Comparison of ENCODE assay signal across 8 cellular contexts in the genomic region with DNA sequence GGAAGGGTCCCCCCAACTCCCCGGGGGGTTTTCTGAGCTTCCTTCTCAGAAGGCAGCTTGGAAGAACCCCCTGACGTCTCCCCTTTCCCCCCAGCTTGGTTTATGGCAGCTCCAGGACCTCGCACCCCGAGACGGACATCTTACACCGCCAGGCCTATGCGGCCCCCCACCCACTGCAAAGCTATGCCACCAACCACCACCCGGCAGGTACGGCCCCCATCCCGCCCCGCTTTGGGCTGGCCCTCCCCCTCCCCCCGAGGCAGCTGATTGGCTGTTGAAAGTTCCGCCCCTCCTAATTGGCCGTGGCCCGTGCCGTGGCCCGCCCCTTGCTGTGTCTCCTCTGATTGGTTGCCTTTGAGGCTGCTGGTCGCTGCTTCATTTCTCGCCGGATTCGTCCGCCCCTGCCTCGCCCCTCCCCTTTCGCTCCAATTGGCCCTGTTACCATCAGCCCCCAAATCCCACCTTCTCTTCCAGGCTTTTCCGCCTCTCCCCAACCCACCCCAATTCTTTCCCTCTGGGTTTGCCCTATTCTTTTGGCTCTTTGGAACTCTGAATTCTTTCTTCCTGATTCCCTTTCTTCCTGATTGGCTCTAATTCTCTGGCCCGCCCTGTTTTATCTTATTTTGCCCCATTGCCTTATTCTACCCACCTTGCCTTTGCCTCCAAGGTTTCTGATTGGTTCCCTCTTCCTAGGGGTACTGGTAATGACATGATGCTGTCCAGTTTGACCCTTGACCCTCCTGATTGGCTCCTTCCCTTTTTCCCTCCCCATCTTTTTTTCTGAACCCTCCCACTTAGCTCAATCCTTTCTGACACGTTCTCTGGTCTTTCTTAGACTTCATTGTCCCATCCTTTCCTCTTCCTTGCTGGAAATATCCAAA. TPM values are rescaled to one million over a fixed set of nuclear protein-coding genes. Genes with fewer than 3 reads are reported as not detected.
DNase-seq lines count a peak whose midpoint lies in the region; ATAC-seq and TF ChIP-seq lines count a peak whose summit lies in the region.

No MANE protein-coding gene starts in this region.

- ATAC-seq in GM18867 (IDR thresholded peaks at IDR 0.05; ENCODE audit: unreplicated experiment) (peak; percentile 51), HG03469 (IDR thresholded peaks at IDR 0.05; ENCODE audit: unreplicated experiment) (peak; percentile 42), mucosa of descending colon (peak; percentile 70)

- H3K27ac ChIP-seq in OCI-LY1 (ENCODE audit: low read depth, low read length, poor library complexity, severe bottlenecking), result peak overlapping the region; percentile 88
- H3K27ac ChIP-seq in epithelial cell of prostate, result peak overlapping the region; percentile 88

- peaks cover 5% of the 10 kb centered on the region; the same call in 1 of the 2 replicates for H3K79me2 ChIP-seq in OCI-LY1 (ENCODE audit: insufficient read depth, low read length)

- no peaks in the 10 kb centered on the region for H3K9me2 ChIP-seq in OCI-LY1 (ENCODE audit: low read depth, low read length)

- H3K27me3 ChIP-seq in OCI-LY1 (ENCODE audit: insufficient read depth, low read length), result no peaks in the 10 kb centered on the region

- peak overlapping the region; percentile 85; the same call in 1 of the 2 replicates for H3K9ac ChIP-seq in OCI-LY1 (ENCODE audit: low read length)

- H3F3A ChIP-seq in OCI-LY1 (ENCODE audit: insufficient read depth, low read length), result no peaks in the 10 kb centered on the region

- no peak overlapping the region for H2AFZ ChIP-seq in OCI-LY1 (ENCODE audit: low read length)

- no peaks in the 10 kb centered on the region for H4K20me1 ChIP-seq in OCI-LY1 (ENCODE audit: insufficient read depth, low read length)

- H3K4me1 ChIP-seq in OCI-LY1 (ENCODE audit: insufficient read depth, low read length, severe bottlenecking), result peaks cover 6% of the 10 kb centered on the region
- peaks cover 10% of the 10 kb centered on the region for H3K4me1 ChIP-seq in mucosa of descending colon (ENCODE audit: low read depth)

- TF ChIP-seq CTCF in OCI-LY1 (IDR thresholded peaks at IDR 0.05; ENCODE audit: low read length) (no peak), mucosa of descending colon (IDR thresholded peaks at IDR 0.05) (no peak)

- H3K36me3 ChIP-seq in OCI-LY1 (ENCODE audit: insufficient read depth, low read length) (peaks cover 40% of the 10 kb centered on the region), mucosa of descending colon (ENCODE audit: low read depth) (no peaks in the 10 kb centered on the region)

- H3K9me3 ChIP-seq in OCI-LY1 (ENCODE audit: low read length) (no peaks in the 10 kb centered on the region), mucosa of descending colon (no peaks in the 10 kb centered on the region)

- DNase-seq in A172 (ENCODE audit: low spot score) (peak; percentile 72), activated T-cell treated with anti-CD3 and anti-CD28 coated beads for 48 hours (ENCODE audit: low read depth) (peak; percentile 92), epithelial cell of prostate (ENCODE audit: low read depth, low spot score) (peak; percentile 65), mucosa of descending colon (peak; percentile 95 to 96 (median 96))
- DNase-seq in stimulated activated CD8-positive, alpha-beta memory T cell treated with anti-CD3 and anti-CD28 coated beads, Interleukin-2, amount 100 ng/mL, for 1 hour (ENCODE audit: low read depth in 2 of 2), result peak; percentile 80 to 89

- intact Hi-C loops in mucosa of descending colon (cut with DNase I, micrococcal nuclease), result no loop called here

- H3K4me3 ChIP-seq in OCI-LY1 (ENCODE audit: low read depth, low read length, poor library complexity, severe bottlenecking) (peak overlapping the region; percentile 96), mucosa of descending colon (no peak overlapping the region)

- peak overlapping the region; percentile 71 for H3K4me2 ChIP-seq in OCI-LY1 (ENCODE audit: low read length)

RNA-seq across cellular contexts. Expression of a gene that starts 2.5 kb away (rescaled TPM):
- 2.3 and 4.7 TPM in 2 replicates for total RNA-seq in A172 (2014; rRNA removed; shearing (Covaris generic))
- total RNA-seq in mucosa of descending colon, result 10 to 100 TPM; 24.2 to 37.3 (median 26.2) TPM

RNA-seq across cellular contexts. Expression of a gene that starts 12.4 kb away (rescaled TPM):
- total RNA-seq in A172 (2014; rRNA removed; shearing (Covaris generic)), result 0.43 and 0.79 TPM in 2 replicates
- total RNA-seq in mucosa of descending colon, result 10 to 100 TPM in 2 of 3 donors, 1 to 10 TPM in 1; 9.1 to 25.1 (median 18.9) TPM

RNA-seq across cellular contexts. Expression of a gene that starts 13.1 kb away (rescaled TPM):
- total RNA-seq in A172 (2014; rRNA removed; shearing (Covaris generic)), result 131 and 142 TPM in 2 replicates
- 10 to 100 TPM; 59.2 to 72.5 (median 66.3) TPM for total RNA-seq in mucosa of descending colon

RNA-seq across cellular contexts. Expression of a gene that starts 46.5 kb away (rescaled TPM):
- 32.0 and 34.5 TPM in 2 replicates for total RNA-seq in A172 (2014; rRNA removed; shearing (Covaris generic))
- 10 to 100 TPM; 43.9 to 89.8 (median 48.6) TPM for total RNA-seq in mucosa of descending colon

RNA-seq across cellular contexts. Expression of a gene that starts 48.5 kb away (rescaled TPM):
- 28.8 and 31.9 TPM in 2 replicates for total RNA-seq in A172 (2014; rRNA removed; shearing (Covaris generic))
- total RNA-seq in mucosa of descending colon, result 10 to 100 TPM; 55.5 to 75.0 (median 56.1) TPM
